Comparison of ENCODE assay signal across 33 cellular contexts in the genomic region with DNA sequence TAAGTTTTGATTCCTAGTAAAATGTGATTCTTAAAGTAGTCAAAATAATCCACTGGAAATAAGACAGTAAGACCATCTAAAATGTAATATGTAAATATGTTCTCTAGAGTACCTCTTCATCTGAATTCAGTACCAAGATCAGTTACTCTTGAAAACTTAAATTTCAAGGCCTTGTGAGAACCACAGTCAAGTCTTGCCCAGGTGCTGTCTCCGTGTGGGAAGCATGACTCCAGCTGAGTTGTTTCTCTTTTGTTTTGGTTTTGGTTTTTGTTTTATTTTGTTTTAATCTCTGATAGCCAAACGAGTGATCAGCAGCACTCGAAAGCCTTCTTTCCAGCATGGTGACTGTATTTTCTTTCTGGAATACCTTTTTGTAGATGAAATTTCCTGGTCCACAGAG.
"Had no signal": no experiment of that assay in that cellular context is flagged by ENCODE, and none has a peak within 500 bp of the region (broad histone marks: within the 10 kb centered on the region; RNA-seq: fewer than 3 reads in every experiment).

No MANE protein-coding gene starts in this region.

- H3K27ac ChIP-seq: KMS-11 had no signal

- H3K9me3 ChIP-seq: MG63 had no signal

- H3K27me3 ChIP-seq: MG63 had no signal

- DNase-seq: Karpas-422, Kasumi-1, MG63, MV-4-11, NCI-H1048, NCI-H1092, NCI-H1092 treated with DMSO at 0.1 percent for 48 hours, NCI-H1105, NCI-H1105 treated with DMSO at 0.1 percent for 48 hours, NCI-H1417, NCI-H1417 treated with DMSO at 0.1 percent for 48 hours, NCI-H1436, NCI-H1436 treated with DMSO at 0.1 percent for 48 hours, NCI-H146, NCI-H1694, NCI-H1694 treated with DMSO at 0.1 percent for 48 hours, NCI-H187, NCI-H187 treated with DMSO at 0.1 percent for 48 hours, NCI-H1930, NCI-H2029, NCI-H2081, NCI-H2081 treated with DMSO at 0.1 percent for 48 hours, NCI-H2107, NCI-H2171, NCI-H2171 treated with DMSO at 0.1 percent for 48 hours, NCI-H2227 treated with DMSO at 0.1 percent for 48 hours, NCI-H226, NCI-H345, NCI-H446, NCI-H446 treated with DMSO at 0.1 percent for 48 hours, NCI-H510A, NCI-H510A treated with DMSO at 0.1 percent for 48 hours had no signal

- H3K36me3 ChIP-seq: MG63 had no signal

- H3K9ac ChIP-seq: KMS-11 had no signal

- H3K4me2 ChIP-seq: KMS-11 had no signal

- H3K4me3 ChIP-seq: MG63 had no signal
